8 cellular contexts compared by ENCODE assay signal in genomic region chr6:97440590-97441176, GRCh38.
DNase-seq lines count a peak whose midpoint lies in the region; TF ChIP-seq lines count a peak whose summit lies in the region.

No MANE protein-coding gene starts in this region.

- no peaks in the 10 kb centered on the region for H3K36me3 ChIP-seq in stomach

- DNase-seq in D341Med (ENCODE audit: low spot score) (peak; percentile 75), HEK293T (ENCODE audit: extremely low spot score) (peak; percentile 64), NCI-H510A treated with DMSO at 0.1 percent for 48 hours (lab: John Stamatoyannopoulos, UW) (peak; percentile 60), dorsolateral prefrontal cortex (peak; percentile 17 to 91 (median 81)), nucleus accumbens (lab: John Stamatoyannopoulos, UW) (peak in 50 of 56 donors; percentile 24 to 89 (median 65)), OCI-M2 (lab: John Stamatoyannopoulos, UW; ENCODE audit: unreplicated experiment) (no peak), stomach (no peak)
- DNase-seq in activated CD4-positive, alpha-beta T cell treated with anti-CD3 and anti-CD28 coated beads for 1 hour, result no peak

- 20 to 25% (median 22%) methylated on average over 7 of the region's 7 CpGs for WGBS in stomach, 5 donors

- H3K9me3 ChIP-seq in stomach, result no peaks in the 10 kb centered on the region

- TF ChIP-seq CTCF in dorsolateral prefrontal cortex (IDR thresholded peaks at IDR 0.05 in 54 of 56, conservative IDR thresholded peaks at IDR 0.05 in 2 of 56; ENCODE audit: low read depth in 1 of 56, partially characterized antibody in 56 of 56), result peak; percentile 28 to 88 (median 72)
- no peak for TF ChIP-seq CTCF in stomach (IDR thresholded peaks at IDR 0.05)

- TF ChIP-seq EP300 in stomach (IDR thresholded peaks at IDR 0.05), result no peak

- H3K27me3 ChIP-seq in dorsolateral prefrontal cortex, result no peaks in the 10 kb centered on the region
- no peaks in the 10 kb centered on the region for H3K27me3 ChIP-seq in stomach

- TF ChIP-seq POLR2A in stomach (IDR thresholded peaks at IDR 0.05), result no peak

- H3K27ac ChIP-seq in dorsolateral prefrontal cortex, result peak overlapping the region; percentile 35 to 95 (median 87)
- no peak overlapping the region for H3K27ac ChIP-seq in stomach

- peak overlapping the region; percentile 8 to 67 (median 49) for H3K4me3 ChIP-seq in dorsolateral prefrontal cortex
- no peak overlapping the region for H3K4me3 ChIP-seq in stomach

- intact Hi-C loops in dorsolateral prefrontal cortex (cut with DNase I) (loop anchor here (5.0 kb wide), 2 partner anchors 57 to 1402 kb away; no protein-coding TSS in a partner anchor), stomach (cut with DNase I; ENCODE audit: low total_unique reads) (no loop called here)

- CTCF ChIA-PET in HEK293T (lab: Yijun Ruan, JAX), result interaction anchor here (0.6 to 0.8 kb wide), 4 partner anchors 165 to 276 kb away, joined by 3 to 4 read pairs (median 3); no protein-coding TSS in a partner anchor

- no peaks in the 10 kb centered on the region for H3K4me1 ChIP-seq in stomach

- POLR2A ChIA-PET in HEK293T (lab: Yijun Ruan, JAX), result no interaction called here

TF ChIP-seq in HEK293T, 16 proteins besides CTCF, POLR2A, EP300 and RAD21:
- TF ChIP-seq L3MBTL2 (conservative IDR thresholded peaks at IDR 0.05), result no peak
- TF ChIP-seq ARNT (IDR thresholded peaks at IDR 0.05), result no peak
- TF ChIP-seq SUZ12 (IDR thresholded peaks at IDR 0.05), result no peak
- no peak for TF ChIP-seq SP1 (IDR thresholded peaks at IDR 0.05)
- TF ChIP-seq HDGF (IDR thresholded peaks at IDR 0.05; ENCODE audit: borderline replicate concordance), result no peak
- no peak for TF ChIP-seq BHLHE40 (IDR thresholded peaks at IDR 0.05; ENCODE audit: borderline replicate concordance)
- no peak for TF ChIP-seq PKNOX1 (IDR thresholded peaks at IDR 0.05)
- TF ChIP-seq LEF1 (IDR thresholded peaks at IDR 0.05; ENCODE audit: borderline replicate concordance), result no peak
- no peak for TF ChIP-seq ELF4 (IDR thresholded peaks at IDR 0.05)
- TF ChIP-seq FOXM1 (IDR thresholded peaks at IDR 0.05; ENCODE audit: borderline replicate concordance), result no peak
- no peak for TF ChIP-seq CTBP1 (IDR thresholded peaks at IDR 0.05; ENCODE audit: borderline replicate concordance)
- TF ChIP-seq ZNF384 (IDR thresholded peaks at IDR 0.05), result no peak
- TF ChIP-seq FOXK2 (IDR thresholded peaks at IDR 0.05), result no peak
- TF ChIP-seq FOXA1 (IDR thresholded peaks at IDR 0.05), result no peak
- TF ChIP-seq TARDBP (IDR thresholded peaks at IDR 0.05), result no peak

Comparison
In these comparisons a context has a peak if more than half of its experiments do, and no peak if none do; other contexts are left out.
1. DNase-seq: peak in D341Med (single experiment), HEK293T (single experiment), NCI-H510A treated with DMSO at 0.1 percent for 48 hours (single experiment), dorsolateral prefrontal cortex (10 of 10) and nucleus accumbens (50 of 56); none in OCI-M2 (single experiment), stomach (single experiment) and activated CD4-positive, alpha-beta T cell treated with anti-CD3 and anti-CD28 coated beads for 1 hour (single experiment).
2. H3K27ac ChIP-seq: peak in dorsolateral prefrontal cortex (59 of 59); none in stomach (0 of 5).
3. H3K4me3 ChIP-seq: peak in dorsolateral prefrontal cortex (59 of 59); none in stomach (0 of 4).
4. CTCF ChIP-seq: peak in dorsolateral prefrontal cortex (56 of 56); none in stomach (0 of 7).